ENCODE assay signal across 1 cellular context in genomic region chr2:28392297-28393114, GRCh38.
A peak's percentile ranks its signal among the peaks of the same experiment; 100 is the strongest.
TF ChIP-seq lines count a peak whose summit lies in the region.

Gene FOSL2, plus strand, starts transcription at chr2:28392858. Its CDS starts 863 bp downstream, at chr2:28393721.

TF ChIP-seq in HepG2, 621 proteins besides CTCF, POLR2A, EP300 and RAD21 (continued from another document and continues in another):
- TF ChIP-seq TRAFD1 (CRISPR knock-in tag; IDR thresholded peaks at IDR 0.05; ENCODE audit: borderline replicate concordance) (peak; percentile 75; the same call in 1 of the 2 replicates), ZNF550 (CRISPR knock-in tag; IDR thresholded peaks at IDR 0.05; ENCODE audit: borderline replicate concordance) (no peak), ZNF407 (CRISPR knock-in tag; IDR thresholded peaks at IDR 0.05; ENCODE audit: not compliant biosample characterization) (peak; percentile 44), ZNF691 (CRISPR knock-in tag; IDR thresholded peaks at IDR 0.05; ENCODE audit: borderline replicate concordance, low read depth) (peak; percentile 94; the same call in 1 of the 2 replicates), ZBTB21 (CRISPR knock-in tag; IDR thresholded peaks at IDR 0.05) (peak; percentile 61), GRHL1 (CRISPR knock-in tag; conservative IDR thresholded peaks at IDR 0.05) (no peak), ZNF704 (CRISPR knock-in tag; IDR thresholded peaks at IDR 0.05; ENCODE audit: borderline replicate concordance) (no peak), ZNF562 (CRISPR knock-in tag; IDR thresholded peaks at IDR 0.05; ENCODE audit: borderline replicate concordance) (no peak), POLR2G (IDR thresholded peaks at IDR 0.05; ENCODE audit: low read depth, low read length) (peak; percentile 97), GTF2F1 (IDR thresholded peaks at IDR 0.05; ENCODE audit: low read length) (peak; percentile 79; the same call in 1 of the 2 replicates), NR3C1 (CRISPR knock-in tag; IDR thresholded peaks at IDR 0.05) (no peak), ZNF362 (CRISPR knock-in tag; IDR thresholded peaks at IDR 0.05; ENCODE audit: borderline replicate concordance) (no peak; the same call in 1 of the 2 replicates), HNRNPH1 (optimal IDR thresholded peaks at IDR 0.05; ENCODE audit: low read depth, low read length) (peak; percentile 25), ZNF276 (CRISPR knock-in tag; IDR thresholded peaks at IDR 0.05; ENCODE audit: low read depth) (peak; percentile 71; the same call in 1 of the 2 replicates), YEATS4 (CRISPR knock-in tag; IDR thresholded peaks at IDR 0.05; ENCODE audit: borderline replicate concordance) (peak; percentile 94), PCBP1 (IDR thresholded peaks at IDR 0.05; ENCODE audit: borderline replicate concordance, low read depth, low read length) (peak; percentile 65; the same call in 1 of the 2 replicates), CCAR2 (optimal IDR thresholded peaks at IDR 0.05; ENCODE audit: low read depth, low read length) (peak; percentile 36), MXD3 (CRISPR knock-in tag; IDR thresholded peaks at IDR 0.05) (peak; percentile 84), ZNF776 (CRISPR knock-in tag; IDR thresholded peaks at IDR 0.05) (no peak; the same call in none of the 2 replicates), NAIF1 (CRISPR knock-in tag; IDR thresholded peaks at IDR 0.05; ENCODE audit: borderline replicate concordance) (peak; percentile 88; the same call in 1 of the 2 replicates), FOSL1 (CRISPR knock-in tag; IDR thresholded peaks at IDR 0.05; ENCODE audit: borderline replicate concordance) (peak; percentile 97), HNF4A (CRISPR knock-in tag; IDR thresholded peaks at IDR 0.05) (no peak; the same call in none of the 2 replicates), ZNF773 (CRISPR knock-in tag; IDR thresholded peaks at IDR 0.05; ENCODE audit: borderline replicate concordance) (no peak), YY1 (IDR thresholded peaks at IDR 0.05; ENCODE audit: insufficient read depth, insufficient replicate concordance, low read depth, low read length) (peak; percentile 48), BHLHE40 (IDR thresholded peaks at IDR 0.05; ENCODE audit: low read length) (peak; percentile 74), ZNF331 (CRISPR knock-in tag; IDR thresholded peaks at IDR 0.05) (peak; percentile 94), SNAI1 (CRISPR knock-in tag; IDR thresholded peaks at IDR 0.05; ENCODE audit: borderline replicate concordance) (0 out of 2 replicates have a peak, but pooled peaks have one; percentile 59), TCF12 (IDR thresholded peaks at IDR 0.05) (no peak), TCF12 (CRISPR knock-in tag; IDR thresholded peaks at IDR 0.05) (no peak; the same call in 1 of the 2 replicates), SOX6 (IDR thresholded peaks at IDR 0.05) (no peak), SOX6 (CRISPR knock-in tag; IDR thresholded peaks at IDR 0.05) (peak; percentile 84), MTA3 (CRISPR knock-in tag; IDR thresholded peaks at IDR 0.05) (no peak), ZNF841 (CRISPR knock-in tag; IDR thresholded peaks at IDR 0.05; ENCODE audit: borderline replicate concordance) (peak; percentile 27; the same call in 1 of the 2 replicates), ZNF614 (CRISPR knock-in tag; IDR thresholded peaks at IDR 0.05; ENCODE audit: borderline replicate concordance) (peak; percentile 97), ZNF777 (CRISPR knock-in tag; IDR thresholded peaks at IDR 0.05) (peak; percentile 85), GLI4 (CRISPR knock-in tag; IDR thresholded peaks at IDR 0.05; ENCODE audit: borderline replicate concordance) (no peak), ELK4 (CRISPR knock-in tag; IDR thresholded peaks at IDR 0.05; ENCODE audit: borderline replicate concordance) (no peak), NRL (CRISPR knock-in tag; IDR thresholded peaks at IDR 0.05; ENCODE audit: borderline replicate concordance) (peak; percentile 38; the same call in 1 of the 2 replicates), TFAP4 (IDR thresholded peaks at IDR 0.05; ENCODE audit: borderline replicate concordance, low read depth) (peak; percentile 78; the same call in 1 of the 2 replicates)
